Comparison of ENCODE assay signal across 13 cellular contexts in genomic region chr20:53957421-53958172, GRCh38.
DNase-seq lines count a peak whose midpoint lies in the region; ATAC-seq and TF ChIP-seq lines count a peak whose summit lies in the region.
"Had no signal": no experiment of that assay in that cellular context is flagged by ENCODE, and none has a peak within 500 bp of the region (broad histone marks: within the 10 kb centered on the region; RNA-seq: fewer than 3 reads in every experiment).

No MANE protein-coding gene starts in this region.

- no peak overlapping the region for H3K56ac ChIP-seq in H9 (ENCODE audit: insufficient read length, low read depth, low read length)

- intact Hi-C loops in left ventricle myocardium superior (cut with micrococcal nuclease) = no loop called here
- intact Hi-C loops in natural killer cell (cut with micrococcal nuclease) = no loop called here
- intact Hi-C loops in naive thymus-derived CD4-positive, alpha-beta T cell (cut with micrococcal nuclease) = loop anchor here in 1 of 2 donors (10.0 kb wide), 1 partner anchor 1763 kb away; the partner anchor contains the start of gene ZFP64

- H2BK20ac ChIP-seq in H9 (ENCODE audit: low read depth, low read length, poor library complexity, severe bottlenecking) = no peak overlapping the region

- H3K36me3 ChIP-seq in BE2C = no peaks in the 10 kb centered on the region
- no peaks in the 10 kb centered on the region for H3K36me3 ChIP-seq in naive thymus-derived CD4-positive, alpha-beta T cell (ENCODE audit: control insufficient read depth in 2 of 3, insufficient read depth in 3 of 3, low read length in 3 of 3)

- H2AFZ ChIP-seq in H9 (ENCODE audit: low read length) = no peak overlapping the region

- H3K79me2 ChIP-seq in H9 (ENCODE audit: insufficient read depth, low read length) = no peaks in the 10 kb centered on the region

- no peak overlapping the region for H4K91ac ChIP-seq in H9 (ENCODE audit: insufficient read length, low read depth, low read length)

- H3K9me3 ChIP-seq in BE2C (no peaks in the 10 kb centered on the region; the same call in 1 of the 2 replicates), H9 (ENCODE audit: control insufficient read depth, low read depth, low read length) (peaks cover 5% of the 10 kb centered on the region)
- H3K9me3 ChIP-seq in naive thymus-derived CD4-positive, alpha-beta T cell (ENCODE audit: control insufficient read depth in 2 of 3, low read length in 3 of 3) = no peaks in the 10 kb centered on the region

- no peak overlapping the region for H2BK5ac ChIP-seq in H9 (ENCODE audit: insufficient read length, low read length)

- no peak overlapping the region for H3K4ac ChIP-seq in H9 (ENCODE audit: low read depth, low read length)

- CTCF ChIA-PET in WTC11 (lab: Charles Lee) = interaction anchor here (0.5 to 2.4 kb wide), 9 partner anchors 16 to 545 kb away, joined by 3 to 8 read pairs (median 4); no protein-coding TSS in a partner anchor
- CTCF ChIA-PET in naive thymus-derived CD4-positive, alpha-beta T cell (lab: Charles Lee) = interaction anchor here (1.0 kb wide), 1 partner anchor 43 kb away, joined by 3 read pairs; no protein-coding TSS in a partner anchor

- no peaks in the 10 kb centered on the region for H4K20me1 ChIP-seq in H9 (ENCODE audit: control insufficient read depth, insufficient read depth, insufficient read length)

- H3K27me3 ChIP-seq in BE2C (peaks cover 22% of the 10 kb centered on the region), H9 (ENCODE audit: insufficient read depth, low read length) (no peaks in the 10 kb centered on the region)
- no peaks in the 10 kb centered on the region for H3K27me3 ChIP-seq in naive thymus-derived CD4-positive, alpha-beta T cell (ENCODE audit: control insufficient read depth in 2 of 2, insufficient read depth in 2 of 2, low read length in 2 of 2)

- no peak overlapping the region for H2BK15ac ChIP-seq in H9 (ENCODE audit: low read depth, low read length)

- no peak overlapping the region for H2AK5ac ChIP-seq in H9 (ENCODE audit: insufficient read length, low read length)

- H3K4me1 ChIP-seq in BE2C (no peaks in the 10 kb centered on the region), H9 (ENCODE audit: insufficient read depth, low read length) (peaks cover 6% of the 10 kb centered on the region; the same call in 1 of the 2 replicates)
- H3K4me1 ChIP-seq in naive thymus-derived CD4-positive, alpha-beta T cell (ENCODE audit: control insufficient read depth in 2 of 2, insufficient read depth in 2 of 2, low read length in 2 of 2) = no peaks in the 10 kb centered on the region

- DNase-seq in BE2C (no peak), H9 (no peak), WTC11 (ENCODE audit: low spot score) (no peak), left ventricle myocardium superior (no peak), natural killer cell (no peak)
- no peak for DNase-seq in activated CD4-positive, alpha-beta T cell treated with anti-CD3 and anti-CD28 coated beads for 4 hours
- DNase-seq in naive thymus-derived CD4-positive, alpha-beta T cell = no peak
- no peak for DNase-seq in activated T-cell treated with anti-CD3 and anti-CD28 coated beads, Interleukin-2, amount 50 U/mL, for 72 hours
- DNase-seq: amniotic stem cell; CD4-positive, alpha-beta memory T cell; effector memory CD4-positive, alpha-beta T cell; NCI-H2029 treated with DMSO at 0.1 percent for 48 hours; stimulated activated naive CD8-positive, alpha-beta T cell treated with anti-CD3 and anti-CD28 coated beads, Interleukin-15, amount 100 ng/mL, for 72 hours had no signal

- H3K23ac ChIP-seq in H9 (ENCODE audit: insufficient read length, low read depth, low read length) = no peak overlapping the region

- no peak overlapping the region for H4K5ac ChIP-seq in H9 (ENCODE audit: insufficient read length, low read depth, low read length)

- H3K9me3 Mint-ChIP-seq in H9 = peaks cover 7 to 8% of the 10 kb centered on the region in 2 experiments
- H3K9me3 Mint-ChIP-seq in WTC11 = peaks cover 19% of the 10 kb centered on the region
- peaks cover 0 to 2% of the 10 kb centered on the region in 2 donors for H3K9me3 Mint-ChIP-seq in natural killer cell
- H3K9me3 Mint-ChIP-seq in naive thymus-derived CD4-positive, alpha-beta T cell = peaks cover 0 to 14% (median 7%) of the 10 kb centered on the region in 11 donors
- H3K9me3 Mint-ChIP-seq in activated T-cell treated with anti-CD3 and anti-CD28 coated beads, Interleukin-2, amount 50 U/mL, for 72 hours = peaks cover 1 to 2% of the 10 kb centered on the region in 2 donors

- H3K9ac ChIP-seq in H9 (ENCODE audit: extremely low read depth, insufficient read length, low read length) = no peak overlapping the region

- H3K4me2 ChIP-seq in H9 (ENCODE audit: insufficient read depth, insufficient read length, low read length) = no peak overlapping the region

- H3K14ac ChIP-seq in H9 (ENCODE audit: insufficient read depth, low read length) = no peak overlapping the region

- H2BK120ac ChIP-seq in H9 (ENCODE audit: low read depth, low read length, poor library complexity, severe bottlenecking) = no peak overlapping the region

- no CpG with 5 or more reads among the region's 2 CpGs for WGBS in H9 (ENCODE audit: extremely low coverage, insufficient read length, low lambda C conversion rate)

- H3K27me3 Mint-ChIP-seq in H9 (ENCODE audit: low read depth) (no peaks in the 10 kb centered on the region), WTC11 (ENCODE audit: low read depth) (peaks cover 3% of the 10 kb centered on the region), natural killer cell (ENCODE audit: low read depth in 2 of 2) (peaks cover 17 to 26% of the 10 kb centered on the region in 2 donors)
- H3K27me3 Mint-ChIP-seq in naive thymus-derived CD4-positive, alpha-beta T cell = peaks cover 0 to 35% (median 4%) of the 10 kb centered on the region in 5 donors
- H3K27me3 Mint-ChIP-seq in activated T-cell treated with anti-CD3 and anti-CD28 coated beads, Interleukin-2, amount 50 U/mL, for 72 hours (ENCODE audit: low read depth) = peaks cover 14% of the 10 kb centered on the region
- H3K27me3 Mint-ChIP-seq: stimulated activated naive CD8-positive, alpha-beta T cell treated with anti-CD3 and anti-CD28 coated beads, Interleukin-15, amount 100 ng/mL, for 72 hours had no signal

- H3K4me3 ChIP-seq in BE2C (ENCODE audit: low read depth, low read length) = no peak overlapping the region
- no peak overlapping the region for H3K4me3 ChIP-seq in naive thymus-derived CD4-positive, alpha-beta T cell (ENCODE audit: low read length)

- H2BK12ac ChIP-seq in H9 (ENCODE audit: insufficient read length, low read depth, low read length) = no peak overlapping the region

- POLR2A ChIA-PET in WTC11 (lab: Charles Lee) = interaction anchor here (0.5 kb wide), 1 partner anchor 91 kb away, joined by 3 read pairs; no protein-coding TSS in a partner anchor
- POLR2A ChIA-PET in naive thymus-derived CD4-positive, alpha-beta T cell (lab: Charles Lee) = interaction anchor here (1.5 kb wide), 1 partner anchor 8 kb away, joined by 5 read pairs; no protein-coding TSS in a partner anchor

- H4K8ac ChIP-seq in H9 (replicated peaks; ENCODE audit: insufficient read length, low read depth, low read length) = no peak overlapping the region

- H3K4me3 Mint-ChIP-seq in H9 (no peak overlapping the region), WTC11 (no peak overlapping the region), natural killer cell (no peak overlapping the region)
- H3K4me3 Mint-ChIP-seq in naive thymus-derived CD4-positive, alpha-beta T cell = no peak overlapping the region
- no peak overlapping the region for H3K4me3 Mint-ChIP-seq in activated T-cell treated with anti-CD3 and anti-CD28 coated beads, Interleukin-2, amount 50 U/mL, for 72 hours
- H3K4me3 Mint-ChIP-seq: CD4-positive, alpha-beta memory T cell; stimulated activated naive CD8-positive, alpha-beta T cell treated with anti-CD3 and anti-CD28 coated beads, Interleukin-15, amount 100 ng/mL, for 72 hours had no signal

- peaks cover 12 to 13% of the 10 kb centered on the region in 2 experiments; a peak in 3 of 4 replicates for H3K4me1 Mint-ChIP-seq in H9
- peaks cover 21% of the 10 kb centered on the region for H3K4me1 Mint-ChIP-seq in WTC11
- H3K4me1 Mint-ChIP-seq in natural killer cell = peaks cover 0 to 5% of the 10 kb centered on the region in 2 donors
- H3K4me1 Mint-ChIP-seq in naive thymus-derived CD4-positive, alpha-beta T cell = peaks cover 4 to 10% (median 5%) of the 10 kb centered on the region in 7 donors
- no peaks in the 10 kb centered on the region for H3K4me1 Mint-ChIP-seq in activated T-cell treated with anti-CD3 and anti-CD28 coated beads, Interleukin-2, amount 50 U/mL, for 72 hours (ENCODE audit: low read depth)

- H3K23me2 ChIP-seq in H9 (ENCODE audit: insufficient read length, low read depth, low read length, poor library complexity, severe bottlenecking) = no peaks in the 10 kb centered on the region

- no peak overlapping the region for H3T11ph ChIP-seq in H9 (ENCODE audit: low read length)

- H3K27ac Mint-ChIP-seq in H9 (no peak overlapping the region), WTC11 (no peak overlapping the region), natural killer cell (no peak overlapping the region)
- H3K27ac Mint-ChIP-seq in naive thymus-derived CD4-positive, alpha-beta T cell = no peak overlapping the region
- H3K27ac Mint-ChIP-seq in activated T-cell treated with anti-CD3 and anti-CD28 coated beads, Interleukin-2, amount 50 U/mL, for 72 hours = no peak overlapping the region
- H3K27ac Mint-ChIP-seq: CD4-positive, alpha-beta memory T cell; stimulated activated naive CD8-positive, alpha-beta T cell treated with anti-CD3 and anti-CD28 coated beads, Interleukin-15, amount 100 ng/mL, for 72 hours had no signal

- H3K27ac ChIP-seq in H9 (ENCODE audit: insufficient read length, low read depth, low read length) = no peak overlapping the region
- H3K27ac ChIP-seq in naive thymus-derived CD4-positive, alpha-beta T cell (ENCODE audit: low read depth, low read length) = no peak overlapping the region

- ATAC-seq in WTC11 = peak; percentile 38; the same call in 1 of the 2 replicates
- peak; percentile 62 for ATAC-seq in left ventricle myocardium superior
- no peak for ATAC-seq in natural killer cell
- no peak for ATAC-seq in naive thymus-derived CD4-positive, alpha-beta T cell
- no peak for ATAC-seq in activated T-cell treated with anti-CD3 and anti-CD28 coated beads, Interleukin-2, amount 50 U/mL, for 72 hours (replicated peaks in 1 of 2)
- ATAC-seq: stimulated activated naive CD8-positive, alpha-beta T cell treated with anti-CD3 and anti-CD28 coated beads, Interleukin-15, amount 100 ng/mL, for 72 hours had no signal

- H3K36me3 Mint-ChIP-seq in H9 (ENCODE audit: insufficient read depth in 1 of 3, low read depth in 3 of 3) (peaks cover 0 to 11% (median 0%) of the 10 kb centered on the region in 3 experiments; a peak in 3 of 7 replicates), WTC11 (peaks cover 10% of the 10 kb centered on the region), natural killer cell (peaks cover 11% of the 10 kb centered on the region)
- peaks cover 0 to 8% (median 3%) of the 10 kb centered on the region in 5 donors for H3K36me3 Mint-ChIP-seq in naive thymus-derived CD4-positive, alpha-beta T cell
- H3K36me3 Mint-ChIP-seq in activated T-cell treated with anti-CD3 and anti-CD28 coated beads, Interleukin-2, amount 50 U/mL, for 72 hours (ENCODE audit: insufficient read depth in 2 of 2) = peaks cover 2 to 4% of the 10 kb centered on the region in 2 donors

- TF ChIP-seq CTCF in BE2C (IDR thresholded peaks at IDR 0.05; ENCODE audit: low read depth, low read length) = peak; percentile 44
- TF ChIP-seq CTCF in H9 (conservative IDR thresholded peaks at IDR 0.05) = peak; percentile 36; the same call in 2 of the 3 replicates
- no peak for TF ChIP-seq CTCF in WTC11 (IDR thresholded peaks at IDR 0.05)
- no peak for TF ChIP-seq CTCF in natural killer cell (IDR thresholded peaks at IDR 0.05)

- no peaks in the 10 kb centered on the region for H3K79me1 ChIP-seq in H9 (ENCODE audit: insufficient read depth, low read depth, low read length, poor library complexity, severe bottlenecking)

- H3K18ac ChIP-seq in H9 (ENCODE audit: insufficient read length, low read depth, low read length) = no peak overlapping the region

Comparison
In these comparisons a context has a peak if more than half of its experiments do, and no peak if none do; other contexts are left out.
1. CTCF ChIP-seq: peak in BE2C (single experiment) and H9 (single experiment); none in WTC11 (single experiment) and natural killer cell (single experiment).
2. ATAC-seq: peak in WTC11 (single experiment) and left ventricle myocardium superior (single experiment); none in natural killer cell (0 of 3), naive thymus-derived CD4-positive, alpha-beta T cell (single experiment) and activated T-cell treated with anti-CD3 and anti-CD28 coated beads, Interleukin-2, amount 50 U/mL, for 72 hours (0 of 2).